28 cellular contexts compared by ENCODE assay signal in the genomic region with DNA sequence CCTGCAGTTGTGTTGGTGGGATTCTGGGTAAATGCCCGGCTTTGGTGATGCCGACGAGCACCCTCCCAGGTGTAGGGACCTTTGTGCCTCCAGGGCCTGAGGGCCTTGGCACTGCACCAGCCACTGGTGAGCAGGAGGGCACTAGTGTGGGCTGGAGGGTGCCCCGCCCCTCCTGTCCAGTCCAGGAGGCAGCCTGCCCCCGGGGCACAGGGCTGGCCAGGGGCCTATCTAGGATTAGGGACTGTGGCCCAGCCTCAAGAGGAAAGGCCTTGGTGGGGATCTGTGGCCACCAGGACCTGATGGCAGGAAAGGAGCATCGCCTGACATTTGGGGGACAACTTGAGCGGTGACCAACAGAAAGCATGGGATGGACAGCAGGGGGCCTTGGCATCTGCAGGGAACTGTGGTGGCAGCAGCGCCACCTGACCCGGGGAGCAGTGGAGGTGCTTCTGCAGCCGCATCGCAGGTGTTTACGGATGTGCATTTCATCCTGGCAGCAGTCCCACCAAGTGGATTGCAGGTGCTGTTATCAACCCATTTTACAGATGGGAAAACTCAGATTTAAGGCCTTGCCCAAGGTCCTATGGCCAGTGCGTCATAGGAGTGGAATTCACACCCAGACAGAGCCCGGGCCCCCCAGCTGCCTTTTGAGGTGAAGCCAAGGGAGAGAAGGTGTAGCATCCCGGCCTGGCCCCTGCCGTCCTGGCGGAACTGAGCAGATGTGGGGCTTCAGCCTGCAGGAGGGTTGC. TPM values are rescaled to one million over a fixed set of nuclear protein-coding genes. Genes with fewer than 3 reads are reported as not detected.
DNase-seq lines count a peak whose midpoint lies in the region; ATAC-seq, FAIRE-seq and TF ChIP-seq lines count a peak whose summit lies in the region.
"Had no signal": no experiment of that assay in that cellular context is flagged by ENCODE, and none has a peak within 500 bp of the region (broad histone marks: within the 10 kb centered on the region; RNA-seq: fewer than 3 reads in every experiment).

No MANE protein-coding gene starts in this region.

- H3K23me2 ChIP-seq in H1 (ENCODE audit: low read depth, low read length) = no peaks in the 10 kb centered on the region

- H3K79me1 ChIP-seq in H1 (ENCODE audit: low read depth, low read length) (no peaks in the 10 kb centered on the region; the same call in 1 of the 2 replicates), neuronal stem cell (ENCODE audit: low read depth, low read length) (peaks cover 17% of the 10 kb centered on the region)

- H3K18ac ChIP-seq in H1 (ENCODE audit: extremely low read depth, low read length) = no peak overlapping the region
- H3K18ac ChIP-seq in neuronal stem cell (ENCODE audit: low read length) = no peak overlapping the region

- H3K9me3 Mint-ChIP-seq in CD14-positive monocyte = peaks cover 28 to 57% (median 46%) of the 10 kb centered on the region in 7 donors

- CTCF ChIA-PET in H1 (lab: Charles Lee; ENCODE audit: partially characterized antibody) = interaction anchor here (1.7 kb wide), 1 partner anchor 10 kb away, joined by 6 read pairs; no protein-coding TSS in a partner anchor

- H3K4me1 ChIP-seq in BLaER1 (peaks cover 20% of the 10 kb centered on the region), H1 (replicated peaks in 1 of 4; ENCODE audit: control insufficient read depth in 3 of 4, insufficient read depth in 4 of 4, low read length in 3 of 4) (no peaks in the 10 kb centered on the region), neuronal stem cell (ENCODE audit: control insufficient read depth in 2 of 2, insufficient read depth in 1 of 2, low read depth in 1 of 2, low read length in 2 of 2) (no peaks in the 10 kb centered on the region)
- H3K4me1 ChIP-seq: A549, HAP-1 had no signal

- H4K5ac ChIP-seq in H1 (ENCODE audit: insufficient read length, low read depth, low read length) = no peak overlapping the region

- no peak overlapping the region for H4K91ac ChIP-seq in H1 (replicated peaks; ENCODE audit: insufficient read length, low read length)
- H4K91ac ChIP-seq in neuronal stem cell (ENCODE audit: low read depth, low read length, poor library complexity) = no peak overlapping the region

- H3K27ac Mint-ChIP-seq in CD14-positive monocyte = peak overlapping the region in 2 of 7 donors; percentile 45 to 73
- H3K27ac Mint-ChIP-seq: HFFc6 had no signal

- H4K8ac ChIP-seq in H1 (ENCODE audit: extremely low read depth, insufficient read depth, low read length) = peak overlapping the region; percentile 25; the same call in 1 of the 2 replicates
- no peak overlapping the region for H4K8ac ChIP-seq in neuronal stem cell (ENCODE audit: low read depth, low read length)

- no peak overlapping the region for H2BK12ac ChIP-seq in H1 (ENCODE audit: low read depth, low read length)
- H2BK12ac ChIP-seq in neuronal stem cell (ENCODE audit: low read length) = no peak overlapping the region

- H3K4me3 Mint-ChIP-seq in CD14-positive monocyte = no peak overlapping the region
- H3K4me3 Mint-ChIP-seq: HFFc6 had no signal

- no peak for FAIRE-seq in H1 (lab: Jason Lieb, UNC)
- FAIRE-seq: A549, GM18507, HTR-8/SVneo had no signal

- no peak for TF ChIP-seq RAD21 in H1 (IDR thresholded peaks at IDR 0.05 in 1 of 2, conservative IDR thresholded peaks at IDR 0.05 in 1 of 2; ENCODE audit: low read depth in 2 of 2, low read length in 2 of 2)

- no peak overlapping the region for H2BK15ac ChIP-seq in H1 (ENCODE audit: low read length)
- H2BK15ac ChIP-seq in neuronal stem cell (ENCODE audit: low read length) = no peak overlapping the region

- H3K36me3 ChIP-seq in BLaER1 (peaks cover 100% of the 10 kb centered on the region), H1 (ENCODE audit: control insufficient read depth in 2 of 4, insufficient read depth in 4 of 4, low read length in 3 of 4) (peaks cover 0 to 19% (median 5%) of the 10 kb centered on the region in 4 experiments; a peak in 5 of 8 replicates), neuronal stem cell (replicated peaks in 1 of 2; ENCODE audit: control insufficient read depth in 2 of 2, insufficient read depth in 2 of 2, low read length in 2 of 2) (peaks cover 53 to 92% of the 10 kb centered on the region in 2 donors)

- peaks cover 42% of the 10 kb centered on the region for H3K9me3 ChIP-seq in BLaER1
- H3K9me3 ChIP-seq in H1 (ENCODE audit: insufficient read depth in 2 of 2, low read depth in 1 of 2, low read length in 1 of 2) = no peaks in the 10 kb centered on the region; a peak in 1 of 4 replicates
- H3K9me3 ChIP-seq in neuronal stem cell (replicated peaks in 1 of 2; ENCODE audit: control insufficient read depth in 2 of 2, insufficient read depth in 1 of 2, low read depth in 1 of 2, low read length in 2 of 2) = peaks cover 15 to 28% of the 10 kb centered on the region in 2 donors
- H3K9me3 ChIP-seq: HAP-1, MG63 had no signal

- H3K14ac ChIP-seq in H1 (ENCODE audit: insufficient read length) (no peak overlapping the region), neuronal stem cell (ENCODE audit: low read length) (no peak overlapping the region)

- ATAC-seq in HG02870 (IDR thresholded peaks at IDR 0.05; ENCODE audit: unreplicated experiment) = no peak
- ATAC-seq: A549 had no signal

- H3K27ac ChIP-seq in BLaER1 (0 out of 2 replicates have a peak overlapping the region, but pooled peaks have one; percentile 60), H1 (ENCODE audit: low read depth, low read length) (no peak overlapping the region), neuronal stem cell (replicated peaks; ENCODE audit: low read length) (no peak overlapping the region)
- H3K27ac ChIP-seq: A549, C4-2B, GM23248, SK-N-MC had no signal

- TF ChIP-seq CTCF in CD14-positive monocyte (IDR thresholded peaks at IDR 0.05) (no peak), H1 (IDR thresholded peaks at IDR 0.05; ENCODE audit: control extremely low read depth in 1 of 3, insufficient read depth in 1 of 3, low read depth in 1 of 3, low read length in 3 of 3) (no peak)

- H3K79me2 ChIP-seq in H1 (ENCODE audit: control insufficient read depth in 1 of 2, insufficient read depth in 2 of 2, low read length in 2 of 2) = no peaks in the 10 kb centered on the region

- H3K23ac ChIP-seq in H1 (ENCODE audit: insufficient read length) (no peak overlapping the region), neuronal stem cell (ENCODE audit: low read depth, low read length, poor library complexity) (no peak overlapping the region)

- no peak overlapping the region for H2BK120ac ChIP-seq in H1 (replicated peaks; ENCODE audit: low read depth, low read length)
- H2BK120ac ChIP-seq in neuronal stem cell (ENCODE audit: low read depth, low read length) = no peak overlapping the region

- no peak overlapping the region for H3K4me3 ChIP-seq in BLaER1
- no peak overlapping the region for H3K4me3 ChIP-seq in H1 (ENCODE audit: extremely low read depth in 1 of 4, insufficient read depth in 2 of 4, low read depth in 3 of 4, low read length in 4 of 4)
- no peak overlapping the region for H3K4me3 ChIP-seq in neuronal stem cell (ENCODE audit: low read length in 2 of 2)
- H3K4me3 ChIP-seq: A549, GM23248, HAP-1, MG63, SK-N-MC had no signal

- H3K9ac ChIP-seq in BLaER1 (no peak overlapping the region), H1 (replicated peaks in 1 of 4; ENCODE audit: extremely low read depth in 1 of 4, low read depth in 3 of 4, low read length in 3 of 4) (no peak overlapping the region), neuronal stem cell (ENCODE audit: low read depth, low read length, poor library complexity) (peak overlapping the region; percentile 53)
- H3K9ac ChIP-seq: GM23248 had no signal

- H2AK5ac ChIP-seq in H1 (ENCODE audit: low read depth, low read length) (no peak overlapping the region), neuronal stem cell (ENCODE audit: low read depth, low read length) (no peak overlapping the region)

- no peak overlapping the region for H3K56ac ChIP-seq in H1 (replicated peaks; ENCODE audit: insufficient read length, low read depth, low read length)

- H4K20me1 ChIP-seq in BLaER1 (peaks cover 72% of the 10 kb centered on the region), H1 (replicated peaks in 1 of 2; ENCODE audit: control insufficient read depth in 1 of 2, insufficient read depth in 2 of 2, low read length in 2 of 2) (peaks cover 0 to 2% of the 10 kb centered on the region in 2 experiments)

- TF ChIP-seq EP300 in H1 (IDR thresholded peaks at IDR 0.05; ENCODE audit: borderline replicate concordance in 1 of 2, low read depth in 2 of 2, low read length in 2 of 2) = no peak

- H3K4me2 ChIP-seq in BLaER1 = peak overlapping the region; percentile 51
- H3K4me2 ChIP-seq in H1 (ENCODE audit: insufficient read depth in 1 of 2, low read depth in 2 of 2, low read length in 2 of 2) = no peak overlapping the region
- H3K4me2 ChIP-seq in neuronal stem cell (ENCODE audit: insufficient read depth, low read length, poor library complexity, severe bottlenecking) = no peak overlapping the region
- H3K4me2 ChIP-seq: A549 had no signal

- H3K4me1 Mint-ChIP-seq in CD14-positive monocyte = no peaks in the 10 kb centered on the region

- no peak for TF ChIP-seq POLR2A in H1 (IDR thresholded peaks at IDR 0.05; ENCODE audit: control extremely low read depth in 1 of 2, low read depth in 2 of 2, low read length in 2 of 2)

- H2BK5ac ChIP-seq in H1 (ENCODE audit: low read depth, low read length) (no peak overlapping the region), neuronal stem cell (ENCODE audit: low read length) (no peak overlapping the region)

- DNase-seq in CD14-positive monocyte (ENCODE audit: low spot score) (peak; percentile 40), H1 (ENCODE audit: low read depth in 1 of 2, low spot score in 2 of 2) (no peak), neuronal stem cell (ENCODE audit: low spot score) (no peak), islet precursor cell (no peak), iPS-NIHi11 (ENCODE audit: low spot score) (no peak)
- DNase-seq: AML-193; Calu3; CD8-positive, alpha-beta memory T cell; DMS153; GM23248; HFFc6; KG1; MG63; NCI-H2081; NCI-H2171; NCI-H226; NCI-H510A; NCI-H69; RPMI8226; SIG-M5 had no signal

- H2BK20ac ChIP-seq in H1 (ENCODE audit: low read length) = no peak overlapping the region

- no peak overlapping the region for H2AFZ ChIP-seq in H1 (ENCODE audit: low read length)
- H2AFZ ChIP-seq in neuronal stem cell (ENCODE audit: low read length) = no peak overlapping the region
- H2AFZ ChIP-seq: GM23248 had no signal

- POLR2A ChIA-PET in H1 (lab: Charles Lee; ENCODE audit: partially characterized antibody) = no interaction called here

- H3K27me3 ChIP-seq in BLaER1 = no peaks in the 10 kb centered on the region
- H3K27me3 ChIP-seq in H1 (replicated peaks in 1 of 4; ENCODE audit: control insufficient read depth in 3 of 4, extremely low read depth in 1 of 4, insufficient read depth in 3 of 4, low read length in 3 of 4) = no peaks in the 10 kb centered on the region; a peak in 1 of 7 replicates
- H3K27me3 ChIP-seq in neuronal stem cell (ENCODE audit: control insufficient read depth in 3 of 3, insufficient read depth in 3 of 3, low read depth in 1 of 3, low read length in 3 of 3) = no peaks in the 10 kb centered on the region
- H3K27me3 ChIP-seq: MG63 had no signal

- no peaks in the 10 kb centered on the region for H3K27me3 Mint-ChIP-seq in CD14-positive monocyte (ENCODE audit: low read depth in 3 of 3)
- H3K27me3 Mint-ChIP-seq: CD8-positive, alpha-beta memory T cell had no signal

- H3K36me3 Mint-ChIP-seq in CD14-positive monocyte = peaks cover 83 to 94% of the 10 kb centered on the region in 2 donors

- WGBS in H1 (ENCODE audit: extremely low coverage in 1 of 2, insufficient coverage in 1 of 2, insufficient read length in 1 of 2, insufficient replicate concordance in 2 of 2, low coverage in 1 of 2, low lambda C conversion rate in 2 of 2, missing lambda C conversion rate in 1 of 2), 2 experiments = 87% methylated on average over 17 of the region's 17 CpGs; no CpG with 5 or more reads in 1 of the 2 experiments
- no CpG with 5 or more reads among the region's 17 CpGs for WGBS in neuronal stem cell (ENCODE audit: extremely low coverage in 2 of 2, insufficient read length in 2 of 2, insufficient replicate concordance in 1 of 2), 2 donors

- intact Hi-C loops in CD14-positive monocyte (cut with micrococcal nuclease) = no loop called here

- no peak overlapping the region for H3K4ac ChIP-seq in H1 (replicated peaks; ENCODE audit: insufficient read length, low read depth, low read length)
- H3K4ac ChIP-seq in neuronal stem cell (ENCODE audit: low read length) = no peak overlapping the region

RNA-seq across cellular contexts. Expression of a gene that starts 11.1 kb away (rescaled TPM):
- polyA plus RNA-seq in CD14-positive monocyte = 1 to 10 TPM in 1 of 2 donors, under 1 TPM in 1; 0.66 to 1.2 TPM
- 13.7 and 15.5 TPM in 2 replicates for total RNA-seq in H1 (2021; fragmentation: NEBNext Ultra II Directional; extraction: Animal tissue kit (Norgen Biotek cat#: 25700))
- 3.6 and 6.3 TPM in 2 replicates for polyA plus RNA-seq in H1 (2011; rRNA removed)
- 5.4 TPM for polyA plus RNA-seq in H1 (2011; cell fraction: cytosol; rRNA removed)
- 12.3 TPM for polyA plus RNA-seq in H1 (2011; cell fraction: nucleus; rRNA removed)
- 7.2 to 11.4 TPM (median 10.5 TPM) in 4 replicates for polyA plus RNA-seq in H1 (2012, experiment 1 of 2)
- 4.4 TPM for polyA plus RNA-seq in H1 (2012, experiment 2 of 2)
- polyA plus RNA-seq in H1 (2013, experiment 1 of 2) = 4.5 TPM
- 4.4 TPM for polyA plus RNA-seq in H1 (2013, experiment 2 of 2)
- 1.4 and 3.9 TPM in 2 replicates for polyA minus RNA-seq in H1 (2011; rRNA and poly(A)+ RNA removed)
- 5.4 TPM for polyA minus RNA-seq in H1 (2011; cell fraction: cytosol; rRNA and poly(A)+ RNA removed)
- 4.3 TPM for polyA minus RNA-seq in H1 (2011; cell fraction: nucleus; rRNA and poly(A)+ RNA removed)
- polyA plus RNA-seq in neuronal stem cell (2013, experiment 1 of 2) = 11.1 TPM
- polyA plus RNA-seq in neuronal stem cell (2013, experiment 2 of 2) = 10.9 TPM

RNA-seq across cellular contexts. Expression of a gene that starts 32.8 kb away (rescaled TPM):
- not detected for polyA plus RNA-seq in CD14-positive monocyte
- total RNA-seq in H1 (2021; fragmentation: NEBNext Ultra II Directional; extraction: Animal tissue kit (Norgen Biotek cat#: 25700)) = 5.5 and 5.7 TPM in 2 replicates
- polyA plus RNA-seq in H1 (2011; rRNA removed) = 4.3 and 4.4 TPM in 2 replicates
- 5.4 TPM for polyA plus RNA-seq in H1 (2011; cell fraction: cytosol; rRNA removed)
- 6.3 TPM for polyA plus RNA-seq in H1 (2011; cell fraction: nucleus; rRNA removed)
- polyA plus RNA-seq in H1 (2012, experiment 1 of 2) = 2.0 to 4.2 TPM (median 3.2 TPM) in 4 replicates
- polyA plus RNA-seq in H1 (2012, experiment 2 of 2) = 2.2 TPM
- polyA plus RNA-seq in H1 (2013, experiment 1 of 2) = 4.1 TPM
- polyA plus RNA-seq in H1 (2013, experiment 2 of 2) = 4.0 TPM
- polyA minus RNA-seq in H1 (2011; rRNA and poly(A)+ RNA removed) = 9.9 and 11.6 TPM in 2 replicates
- polyA minus RNA-seq in H1 (2011; cell fraction: cytosol; rRNA and poly(A)+ RNA removed) = 6.5 TPM
- polyA minus RNA-seq in H1 (2011; cell fraction: nucleus; rRNA and poly(A)+ RNA removed) = 5.6 TPM
- polyA plus RNA-seq in neuronal stem cell (2013, experiment 1 of 2) = 5.3 TPM
- 5.4 TPM for polyA plus RNA-seq in neuronal stem cell (2013, experiment 2 of 2)
- polyA plus RNA-seq: GM23248 had no signal

RNA-seq across cellular contexts. Expression of a gene that starts 58.4 kb away (rescaled TPM):
- polyA plus RNA-seq in CD14-positive monocyte (10 to 100 TPM; 16.9 to 17.2 TPM), H1 (2011; rRNA removed) (23.0 and 37.3 TPM in 2 replicates)
- total RNA-seq in H1 (2021; fragmentation: NEBNext Ultra II Directional; extraction: Animal tissue kit (Norgen Biotek cat#: 25700)) = 25.7 and 26.1 TPM in 2 replicates
- 21.9 TPM for polyA plus RNA-seq in H1 (2011; cell fraction: cytosol; rRNA removed)
- 30.1 TPM for polyA plus RNA-seq in H1 (2011; cell fraction: nucleus; rRNA removed)
- 18.8 to 22.4 TPM (median 19.7 TPM) in 4 replicates for polyA plus RNA-seq in H1 (2012, experiment 1 of 2)
- 26.1 TPM for polyA plus RNA-seq in H1 (2012, experiment 2 of 2)
- 18.3 TPM for polyA plus RNA-seq in H1 (2013, experiment 1 of 2)
- polyA plus RNA-seq in H1 (2013, experiment 2 of 2) = 18.0 TPM
- polyA minus RNA-seq in H1 (2011; rRNA and poly(A)+ RNA removed) = 12.6 and 15.0 TPM in 2 replicates
- polyA minus RNA-seq in H1 (2011; cell fraction: cytosol; rRNA and poly(A)+ RNA removed) = 18.3 TPM
- 12.6 TPM for polyA minus RNA-seq in H1 (2011; cell fraction: nucleus; rRNA and poly(A)+ RNA removed)
- polyA plus RNA-seq in neuronal stem cell (2013, experiment 1 of 2) = 24.9 TPM
- polyA plus RNA-seq in neuronal stem cell (2013, experiment 2 of 2) = 25.4 TPM

RNA-seq across cellular contexts. Expression of a gene that starts 58.5 kb away (rescaled TPM):
- 1 to 10 TPM; 5.7 to 8.1 TPM for polyA plus RNA-seq in CD14-positive monocyte
- total RNA-seq in H1 (2021; fragmentation: NEBNext Ultra II Directional; extraction: Animal tissue kit (Norgen Biotek cat#: 25700)) = 16.2 and 16.8 TPM in 2 replicates
- polyA plus RNA-seq in H1 (2011; rRNA removed) = 5.0 and 6.7 TPM in 2 replicates
- polyA plus RNA-seq in H1 (2011; cell fraction: cytosol; rRNA removed) = 8.1 TPM
- polyA plus RNA-seq in H1 (2011; cell fraction: nucleus; rRNA removed) = 13.2 TPM
- 4.8 to 10.1 TPM (median 6.5 TPM) in 4 replicates for polyA plus RNA-seq in H1 (2012, experiment 1 of 2)
- 0.54 TPM for polyA plus RNA-seq in H1 (2012, experiment 2 of 2)
- polyA plus RNA-seq in H1 (2013, experiment 1 of 2) = 10.3 TPM
- 10.2 TPM for polyA plus RNA-seq in H1 (2013, experiment 2 of 2)
- 12.9 and 21.0 TPM in 2 replicates for polyA minus RNA-seq in H1 (2011; rRNA and poly(A)+ RNA removed)
- polyA minus RNA-seq in H1 (2011; cell fraction: cytosol; rRNA and poly(A)+ RNA removed) = 16.0 TPM
- polyA minus RNA-seq in H1 (2011; cell fraction: nucleus; rRNA and poly(A)+ RNA removed) = 23.3 TPM
- 14.7 TPM for polyA plus RNA-seq in neuronal stem cell (2013, experiment 1 of 2)
- polyA plus RNA-seq in neuronal stem cell (2013, experiment 2 of 2) = 14.7 TPM
